In genomic region chr20:50588034-50588736, GRCh38 we compare ENCODE assay signal across 8 cellular contexts.
DNase-seq lines count a peak whose midpoint lies in the region; ATAC-seq and TF ChIP-seq lines count a peak whose summit lies in the region.

No MANE protein-coding gene starts in this region.

- H3K4me3 ChIP-seq in SJSA1 (no peak overlapping the region), fibroblast of villous mesenchyme (ENCODE audit: low read depth, low read length) (no peak overlapping the region), uterus (no peak overlapping the region)

- no peaks in the 10 kb centered on the region for H3K4me1 ChIP-seq in SJSA1 (replicated peaks)
- peaks cover 10 to 11% of the 10 kb centered on the region in 2 donors for H3K4me1 ChIP-seq in uterus

- H3K27ac ChIP-seq in SJSA1 (no peak overlapping the region), uterus (peak overlapping the region in 1 of 2 donors; percentile 9)

- no peak for TF ChIP-seq POLR2A in uterus (IDR thresholded peaks at IDR 0.05)

- TF ChIP-seq CTCF in fibroblast of villous mesenchyme (IDR thresholded peaks at IDR 0.05; ENCODE audit: insufficient read depth, low read depth, low read length): peak; percentile 99
- TF ChIP-seq CTCF in uterus (IDR thresholded peaks at IDR 0.05): peak; percentile 64 to 80 (median 73)

- intact Hi-C loops in posterior cingulate gyrus (cut with DNase I): loop anchor here (10.0 kb wide), 1 partner anchor 157 kb away; no protein-coding TSS in a partner anchor
- intact Hi-C loops in uterus (cut with DNase I; ENCODE audit: low total_unique reads): no loop called here

- H3K36me3 ChIP-seq in SJSA1 (peaks cover 65% of the 10 kb centered on the region), uterus (no peaks in the 10 kb centered on the region)

- DNase-seq in COLO829 (ENCODE audit: low spot score) (peak; percentile 92), HT1080 (ENCODE audit: low read depth) (peak; percentile 61), SJSA1 (ENCODE audit: low read depth in 1 of 2, low spot score in 2 of 2) (peak; percentile 57 to 82), fibroblast of villous mesenchyme (ENCODE audit: low read depth) (peak; percentile 63), posterior cingulate gyrus (peak in 9 of 10 donors; percentile 54 to 95 (median 73)), uterus (peak; percentile 67 to 69)
- DNase-seq in activated effector memory CD4-positive, alpha-beta T cell treated with Interleukin-2 at 50 U/mL for 16 hours: peak; percentile 57

- H3K27me3 ChIP-seq in SJSA1 (replicated peaks) (no peaks in the 10 kb centered on the region), uterus (no peaks in the 10 kb centered on the region)

- H3K9me3 ChIP-seq in SJSA1 (replicated peaks): no peaks in the 10 kb centered on the region
- H3K9me3 ChIP-seq in uterus: no peaks in the 10 kb centered on the region

- ATAC-seq in HG03460 (IDR thresholded peaks at IDR 0.05; ENCODE audit: unreplicated experiment): no peak
